9 cellular contexts compared by ENCODE assay signal in genomic region chr22:37187552-37187890, GRCh38. TPM values are rescaled to one million over a fixed set of nuclear protein-coding genes. Genes with fewer than 3 reads are reported as not detected.
A peak's percentile ranks its signal among the peaks of the same experiment; 100 is the strongest.
DNase-seq lines count a peak whose midpoint lies in the region; ATAC-seq and TF ChIP-seq lines count a peak whose summit lies in the region.
"Had no signal": no experiment of that assay in that cellular context is flagged by ENCODE, and none has a peak within 500 bp of the region (broad histone marks: within the 10 kb centered on the region; RNA-seq: fewer than 3 reads in every experiment).

No MANE protein-coding gene starts in this region.

- WGBS in right lobe of liver (ENCODE audit: insufficient coverage, low coverage, low lambda C conversion rate, missing lambda C conversion rate), result 25% methylated on average over 2 of the region's 5 CpGs
- 1 to 12% methylated on average over 5 of the region's 5 CpGs for WGBS in tibial nerve, 2 donors

- DNase-seq in DMS 273 (lab: John Stamatoyannopoulos, UW; ENCODE audit: unreplicated experiment) (peak; percentile 39), DMS 273 treated with DMSO at 0.1 percent for 48 hours (lab: John Stamatoyannopoulos, UW) (no peak), dermis blood vessel endothelial cell (peak; percentile 76), right lobe of liver (peak in 1 of 3 donors; percentile 51), tibial nerve (ENCODE audit: low spot score in 2 of 2) (no peak), C1 segment of cervical spinal cord (lab: John Stamatoyannopoulos, UW) (no peak)

- no peak for TF ChIP-seq EP300 in tibial nerve (IDR thresholded peaks at IDR 0.05)

- intact Hi-C loops in right lobe of liver (cut with DNase I), result no loop called here

- no peak for TF ChIP-seq CTCF in right lobe of liver (IDR thresholded peaks at IDR 0.05)
- no peak for TF ChIP-seq CTCF in tibial nerve (IDR thresholded peaks at IDR 0.05)

- no peaks in the 10 kb centered on the region for H3K9me3 ChIP-seq in right lobe of liver
- H3K9me3 ChIP-seq in tibial nerve, result no peaks in the 10 kb centered on the region

- H3K36me3 ChIP-seq in right lobe of liver (peaks cover 0 to 4% (median 0%) of the 10 kb centered on the region in 4 donors), tibial nerve (peaks cover 0 to 15% (median 0%) of the 10 kb centered on the region in 3 donors)

- H3K4me3 ChIP-seq in right lobe of liver (peak overlapping the region in 1 of 3 donors; percentile 4), tibial nerve (peak overlapping the region; percentile 14 to 49 (median 28))

- H3K27ac ChIP-seq in right lobe of liver, result peak overlapping the region; percentile 36 to 81 (median 45)
- peak overlapping the region; percentile 52 to 92 (median 70) for H3K27ac ChIP-seq in tibial nerve
- H3K27ac ChIP-seq: 22Rv1 had no signal

- H3K4me1 ChIP-seq in right lobe of liver (peaks cover 0 to 5% (median 0%) of the 10 kb centered on the region in 4 donors), tibial nerve (peaks cover 0 to 35% (median 24%) of the 10 kb centered on the region in 4 donors)

- ATAC-seq in right lobe of liver, result peak; percentile 19 to 42 (median 36)
- no peak for ATAC-seq in HG03432 (IDR thresholded peaks at IDR 0.05; ENCODE audit: unreplicated experiment)
- ATAC-seq in GM21529 (IDR thresholded peaks at IDR 0.05; ENCODE audit: unreplicated experiment), result no peak

- TF ChIP-seq POLR2A in right lobe of liver (IDR thresholded peaks at IDR 0.05), result no peak
- no peak for TF ChIP-seq POLR2A in tibial nerve (IDR thresholded peaks at IDR 0.05)

- H3K27me3 ChIP-seq in right lobe of liver (no peaks in the 10 kb centered on the region), tibial nerve (no peaks in the 10 kb centered on the region)

RNA-seq across cellular contexts. Expression of gene C1QTNF6, which starts 0.5 kb away (rescaled TPM):
- total RNA-seq in dermis blood vessel endothelial cell (3.1 and 12.5 TPM in 2 replicates), right lobe of liver (10 to 100 TPM in 2 of 6 experiments, 1 to 10 TPM in 4; 3.3 to 12.6 (median 6.3) TPM), tibial nerve (1 to 10 TPM; 2.6 to 3.9 (median 3.4) TPM)

RNA-seq across cellular contexts. Expression of gene SSTR3, which starts 24.8 kb away (rescaled TPM):
- not detected in 2 replicates for total RNA-seq in dermis blood vessel endothelial cell
- total RNA-seq in right lobe of liver, result not detected
- not detected for total RNA-seq in tibial nerve

RNA-seq across cellular contexts. Expression of gene IL2RB, which starts 37.8 kb away (rescaled TPM):
- total RNA-seq in dermis blood vessel endothelial cell (0.05 TPM in 1 of 2 replicates, not detected in the other), right lobe of liver (1 to 10 TPM; 1.2 to 8.6 (median 2.0) TPM), tibial nerve (1 to 10 TPM in 2 of 4 donors, under 1 TPM in 1, not detected in 1; 0.22 to 2.7 (median 1.2) TPM)

RNA-seq across cellular contexts. Expression of gene RAC2, which starts 56.5 kb away (rescaled TPM):
- total RNA-seq in dermis blood vessel endothelial cell (11.2 and 32.4 TPM in 2 replicates), right lobe of liver (10 to 100 TPM in 1 of 6 experiments, 1 to 10 TPM in 5; 3.4 to 12.9 (median 6.5) TPM), tibial nerve (10 to 100 TPM in 1 of 4 donors, 1 to 10 TPM in 3; 6.3 to 18.6 (median 7.8) TPM)

Comparison
In these comparisons a context has a peak if more than half of its experiments do, and no peak if none do; other contexts are left out.
1. DNase-seq: peak in DMS 273 (single experiment) and dermis blood vessel endothelial cell (single experiment); none in DMS 273 treated with DMSO at 0.1 percent for 48 hours (single experiment), tibial nerve (0 of 2) and C1 segment of cervical spinal cord (0 of 14).
2. ATAC-seq: peak in right lobe of liver (4 of 4); none in HG03432 (single experiment) and GM21529 (single experiment).